Comparison of ENCODE assay signal across 20 cellular contexts in genomic region chr10:123402021-123402420, GRCh38.
DNase-seq lines count a peak whose midpoint lies in the region; ATAC-seq, FAIRE-seq and TF ChIP-seq lines count a peak whose summit lies in the region.
"Had no signal": no experiment of that assay in that cellular context is flagged by ENCODE, and none has a peak within 500 bp of the region (broad histone marks: within the 10 kb centered on the region; RNA-seq: fewer than 3 reads in every experiment).

No MANE protein-coding gene starts in this region.

- no peaks in the 10 kb centered on the region for H3K27me3 ChIP-seq in DOHH2 (ENCODE audit: control insufficient read depth, low read length)
- H3K27me3 ChIP-seq in OCI-LY3 (ENCODE audit: low read depth, low read length) = no peaks in the 10 kb centered on the region
- H3K27me3 ChIP-seq: BE2C had no signal

- no peak for ATAC-seq in stimulated activated memory B cell treated with anti-CD40 and anti-IgM and Interleukin-4, amounts not matched to agents 10 μg/mL and 1 μg/mL and 100 μg/mL, for 72 hours
- ATAC-seq in GM18511 (IDR thresholded peaks at IDR 0.05; ENCODE audit: unreplicated experiment) = no peak
- ATAC-seq: A549; CD8-positive, alpha-beta T cell; T-cell had no signal

- H3F3A ChIP-seq in DOHH2 (ENCODE audit: control insufficient read depth, insufficient read depth) = peaks cover 13% of the 10 kb centered on the region

- H3K27ac ChIP-seq in DOHH2 (ENCODE audit: low read depth, low read length) = peak overlapping the region; percentile 93
- peak overlapping the region; percentile 99 for H3K27ac ChIP-seq in OCI-LY3 (ENCODE audit: low read length)
- H3K27ac ChIP-seq: A549, PC-9, RWPE1 had no signal

- no peak overlapping the region for H3K4me3 Mint-ChIP-seq in stimulated activated memory B cell treated with anti-CD40 and anti-IgM and Interleukin-4, amounts not matched to agents 10 μg/mL and 1 μg/mL and 100 μg/mL, for 72 hours
- H3K4me3 Mint-ChIP-seq: CD8-positive, alpha-beta T cell; T-cell; T-helper 2 cell treated with Interferon-gamma antibody and Interleukin-4, amounts not matched to agents 5 μg/mL and 100 μg/mL, for 36 hours had no signal

- H3K27me3 Mint-ChIP-seq in stimulated activated memory B cell treated with anti-CD40 and anti-IgM and Interleukin-4, amounts not matched to agents 10 μg/mL and 1 μg/mL and 100 μg/mL, for 72 hours = no peaks in the 10 kb centered on the region

- peak; percentile 12 for FAIRE-seq in GM18507 (lab: Jason Lieb, UNC)
- FAIRE-seq: A549 had no signal

- no peak overlapping the region for H2AFZ ChIP-seq in OCI-LY3 (ENCODE audit: low read depth, low read length)
- H2AFZ ChIP-seq: PC-9 had no signal

- H3K9me2 ChIP-seq in DOHH2 (replicated peaks; ENCODE audit: control insufficient read depth, low read length) = no peaks in the 10 kb centered on the region

- H3K4me2 ChIP-seq in DOHH2 (ENCODE audit: low read length) = peak overlapping the region; percentile 76
- H3K4me2 ChIP-seq in OCI-LY3 (ENCODE audit: low read length) = peak overlapping the region; percentile 62
- H3K4me2 ChIP-seq: A549, PC-9 had no signal

- peak overlapping the region; percentile 55 for H3K4me3 ChIP-seq in DOHH2 (ENCODE audit: low read length)
- no peak overlapping the region; the same call in 1 of the 2 replicates for H3K4me3 ChIP-seq in OCI-LY3 (ENCODE audit: low read length)
- H3K4me3 ChIP-seq: A549, PC-9 had no signal

- H3K9me3 ChIP-seq in DOHH2 (ENCODE audit: control insufficient read depth, insufficient read depth, low read length) (peaks cover 32% of the 10 kb centered on the region), OCI-LY3 (ENCODE audit: insufficient read depth, low read length) (peaks cover 32% of the 10 kb centered on the region)
- H3K9me3 ChIP-seq: BE2C had no signal

- no peaks in the 10 kb centered on the region for H4K20me1 ChIP-seq in DOHH2 (ENCODE audit: control insufficient read depth, insufficient read depth, low read depth, low read length)
- H4K20me1 ChIP-seq in OCI-LY3 (ENCODE audit: insufficient read depth, low read length) = no peaks in the 10 kb centered on the region

- H3K36me3 ChIP-seq in DOHH2 (ENCODE audit: control insufficient read depth, low read length) = peaks cover 11% of the 10 kb centered on the region
- H3K36me3 ChIP-seq in OCI-LY3 (replicated peaks; ENCODE audit: low read depth, low read length) = peaks cover 33% of the 10 kb centered on the region
- H3K36me3 ChIP-seq: BE2C had no signal

- peaks cover 14% of the 10 kb centered on the region for H3K9me3 Mint-ChIP-seq in stimulated activated memory B cell treated with anti-CD40 and anti-IgM and Interleukin-4, amounts not matched to agents 10 μg/mL and 1 μg/mL and 100 μg/mL, for 72 hours

- H3K27ac Mint-ChIP-seq in stimulated activated memory B cell treated with anti-CD40 and anti-IgM and Interleukin-4, amounts not matched to agents 10 μg/mL and 1 μg/mL and 100 μg/mL, for 72 hours = peak overlapping the region; percentile 7
- H3K27ac Mint-ChIP-seq: CD8-positive, alpha-beta T cell; T-cell; T-helper 2 cell treated with Interferon-gamma antibody and Interleukin-4, amounts not matched to agents 5 μg/mL and 100 μg/mL, for 36 hours had no signal

- TF ChIP-seq CTCF in DOHH2 (IDR thresholded peaks at IDR 0.05; ENCODE audit: low read depth, low read length, poor library complexity, severe bottlenecking) (no peak), OCI-LY3 (IDR thresholded peaks at IDR 0.05; ENCODE audit: low read depth, low read length) (no peak)

- H3K4me1 ChIP-seq in DOHH2 (ENCODE audit: control insufficient read depth, low read length) = peaks cover 67% of the 10 kb centered on the region
- H3K4me1 ChIP-seq in OCI-LY3 (ENCODE audit: low read length) = peaks cover 65% of the 10 kb centered on the region
- H3K4me1 ChIP-seq: A549, BE2C had no signal

- DNase-seq in GM18507 (ENCODE audit: extremely low spot score, insufficient read length, low read depth) (no peak), GM03348 (ENCODE audit: low spot score) (no peak), GOT3 (lab: John Stamatoyannopoulos, UW) (no peak)
- DNase-seq: BE2C; CD8-positive, alpha-beta T cell; DND-41; NCI-H1105 treated with DMSO at 0.1 percent for 48 hours; NCI-H2029 treated with DMSO at 0.1 percent for 48 hours; NCI-H226; NCI-H524 treated with DMSO at 0.1 percent for 48 hours; NCI-H82; PC-9 had no signal

- H3K79me2 ChIP-seq in DOHH2 (ENCODE audit: control insufficient read depth, low read length) (no peaks in the 10 kb centered on the region), OCI-LY3 (ENCODE audit: low read length) (no peaks in the 10 kb centered on the region)

- peaks cover 16% of the 10 kb centered on the region for H3K36me3 Mint-ChIP-seq in stimulated activated memory B cell treated with anti-CD40 and anti-IgM and Interleukin-4, amounts not matched to agents 10 μg/mL and 1 μg/mL and 100 μg/mL, for 72 hours
- H3K36me3 Mint-ChIP-seq: CD8-positive, alpha-beta T cell; T-cell had no signal

- peak overlapping the region; percentile 90 for H3K9ac ChIP-seq in OCI-LY3 (ENCODE audit: low read length)

- peaks cover 60% of the 10 kb centered on the region for H3K4me1 Mint-ChIP-seq in stimulated activated memory B cell treated with anti-CD40 and anti-IgM and Interleukin-4, amounts not matched to agents 10 μg/mL and 1 μg/mL and 100 μg/mL, for 72 hours
- H3K4me1 Mint-ChIP-seq: T-cell had no signal
